ENCODE assay signal across 9 cellular contexts in genomic region chr19:34838753-34839431, GRCh38.
A peak's percentile ranks its signal among the peaks of the same experiment; 100 is the strongest.
DNase-seq lines count a peak whose midpoint lies in the region; ATAC-seq and TF ChIP-seq lines count a peak whose summit lies in the region.
"Had no signal": no experiment of that assay in that cellular context is flagged by ENCODE, and none has a peak within 500 bp of the region (broad histone marks: within the 10 kb centered on the region; RNA-seq: fewer than 3 reads in every experiment).

No MANE protein-coding gene starts in this region.

- TF ChIP-seq CTCF in cardiac fibroblast (IDR thresholded peaks at IDR 0.05; ENCODE audit: low read depth, low read length), result peak; percentile 33
- peak in 1 of 3 experiments; percentile 15 for TF ChIP-seq CTCF in vagina (IDR thresholded peaks at IDR 0.05)

- H3K27me3 ChIP-seq in vagina, result no peaks in the 10 kb centered on the region

- no peaks in the 10 kb centered on the region for H3K36me3 ChIP-seq in vagina

- DNase-seq in Right ventricle myocardium superior (peak; percentile 44), Right ventricle myocardium inferior (ENCODE audit: missing footprints) (no peak), cardiac fibroblast (ENCODE audit: low read depth in 2 of 2) (peak; percentile 5 to 17), lung microvascular endothelial cell (ENCODE audit: low read depth in 2 of 2) (peak; percentile 31 to 74), vagina (ENCODE audit: extremely low spot score in 2 of 2) (no peak), cerebellar nuclear complex (lab: John Stamatoyannopoulos, UW) (no peak)

- TF ChIP-seq POLR2A in vagina (IDR thresholded peaks at IDR 0.05), result no peak

- H3K27ac ChIP-seq in vagina, result no peak overlapping the region
- H3K27ac ChIP-seq: HL-60 had no signal

- intact Hi-C loops in Right ventricle myocardium superior (cut with DNase I) (no loop called here), Right ventricle myocardium inferior (cut with DNase I) (loop anchor here (5.0 kb wide), 2 partner anchors 88 to 123 kb away; partner anchors contain the start of genes ZNF30 and ZNF792), vagina (cut with DNase I) (no loop called here)

- H3K9me3 ChIP-seq in vagina, result no peaks in the 10 kb centered on the region

- H3K4me1 ChIP-seq in vagina, result peaks cover 10% of the 10 kb centered on the region

- peak overlapping the region in 1 of 2 donors; percentile 3 for H3K4me3 ChIP-seq in cardiac fibroblast (replicated peaks in 1 of 2; ENCODE audit: low read depth in 2 of 2, low read length in 2 of 2)
- H3K4me3 ChIP-seq in vagina, result peak overlapping the region; percentile 18 to 25

- no peak for ATAC-seq in Right ventricle myocardium superior (ENCODE audit: poor library complexity)
- ATAC-seq in Right ventricle myocardium inferior, result no peak
- ATAC-seq in GM19467 (IDR thresholded peaks at IDR 0.05; ENCODE audit: unreplicated experiment), result no peak
- ATAC-seq in GM21619 (IDR thresholded peaks at IDR 0.05; ENCODE audit: unreplicated experiment), result no peak

Comparison
In these comparisons a context has a peak if more than half of its experiments do, and no peak if none do; other contexts are left out.
1. DNase-seq: peak in Right ventricle myocardium superior (single experiment), cardiac fibroblast (2 of 2) and lung microvascular endothelial cell (2 of 2); none in Right ventricle myocardium inferior (single experiment), vagina (0 of 2) and cerebellar nuclear complex (0 of 2).